ENCODE assay signal across 8 cellular contexts in the genomic region with DNA sequence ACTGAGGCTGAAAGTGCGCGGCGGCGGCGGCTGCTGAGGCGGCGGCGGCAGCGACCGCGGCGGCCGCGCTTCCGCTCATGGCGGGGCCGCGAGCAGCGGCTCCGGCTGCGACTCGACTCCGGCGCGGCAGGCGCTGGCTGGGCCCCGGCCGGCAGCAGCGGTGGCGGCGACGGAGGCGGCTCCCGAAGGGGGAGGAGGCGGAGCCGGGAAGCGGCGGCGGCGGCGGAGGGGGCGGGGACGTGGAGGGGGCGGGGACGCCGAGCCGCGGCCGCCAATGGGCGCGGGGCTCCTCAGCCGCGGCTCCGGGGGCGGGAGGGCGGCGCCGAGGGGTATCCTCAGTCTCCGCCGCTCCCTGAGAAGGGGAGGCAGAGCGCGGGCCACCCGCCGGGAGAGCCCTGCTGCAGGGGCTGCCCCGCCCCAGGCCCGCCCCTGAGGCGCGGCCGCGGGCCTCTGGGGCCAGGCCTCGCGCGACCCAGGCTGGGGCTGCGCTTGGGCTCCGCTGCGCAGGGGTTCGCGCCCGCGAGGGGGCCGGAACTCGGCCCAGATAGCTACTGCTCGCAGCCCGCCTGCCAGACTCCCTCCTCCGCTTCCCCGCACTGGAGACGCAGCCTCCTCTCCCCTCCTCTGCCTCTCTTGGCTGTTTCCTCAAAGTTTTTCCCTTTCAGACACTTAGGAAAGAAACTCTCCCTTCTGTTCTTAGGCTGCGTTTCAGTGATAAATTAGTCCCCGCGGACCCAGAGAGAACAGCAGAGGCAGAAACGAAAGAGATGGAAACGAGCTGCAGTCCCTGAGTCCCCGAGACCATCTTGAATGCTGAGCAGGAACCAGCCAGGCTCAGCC.
DNase-seq lines count a peak whose midpoint lies in the region; ATAC-seq and TF ChIP-seq lines count a peak whose summit lies in the region.

No MANE protein-coding gene starts in this region.

- H3K4me1 Mint-ChIP-seq in brain: peaks cover 56% of the 10 kb centered on the region

- H3K27me3 ChIP-seq in iPS-18a (ENCODE audit: control insufficient read depth, insufficient read depth, low read length) (no peaks in the 10 kb centered on the region), skeletal muscle satellite cell (ENCODE audit: control insufficient read depth, insufficient read depth, low read length) (no peaks in the 10 kb centered on the region)

- peaks cover 0 to 2% (median 0%) of the 10 kb centered on the region in 5 experiments for H3K9me3 Mint-ChIP-seq in brain

- no peak for TF ChIP-seq CTCF in brain (conservative IDR thresholded peaks at IDR 0.05)

- H3K9me3 ChIP-seq in iPS-18a (ENCODE audit: control insufficient read depth, low read depth, low read length) (no peaks in the 10 kb centered on the region), skeletal muscle satellite cell (replicated peaks; ENCODE audit: low read length) (no peaks in the 10 kb centered on the region)

- H3K36me3 ChIP-seq in iPS-18a (ENCODE audit: control insufficient read depth, low read depth, low read length) (peaks cover 2% of the 10 kb centered on the region), skeletal muscle satellite cell (ENCODE audit: insufficient read depth, low read length) (no peaks in the 10 kb centered on the region)

- H3K4me1 ChIP-seq in iPS-18a (ENCODE audit: control insufficient read depth, low read depth, low read length): peaks cover 38% of the 10 kb centered on the region
- H3K4me1 ChIP-seq in skeletal muscle satellite cell (ENCODE audit: control insufficient read depth, insufficient read depth, low read length): peaks cover 20% of the 10 kb centered on the region

- peak overlapping the region; percentile 97 to 99 (median 97) for H3K27ac Mint-ChIP-seq in brain

- H3K27me3 Mint-ChIP-seq in brain: no peaks in the 10 kb centered on the region

- no peaks in the 10 kb centered on the region for H3K36me3 Mint-ChIP-seq in brain

- peak overlapping the region; percentile 94 to 99 (median 97) for H3K4me3 Mint-ChIP-seq in brain

- ATAC-seq in GM18520 (IDR thresholded peaks at IDR 0.05; ENCODE audit: unreplicated experiment): peak; percentile 81
- ATAC-seq in HG03060 (IDR thresholded peaks at IDR 0.05; ENCODE audit: low read depth, unreplicated experiment): peak; percentile 56

- H3K9ac ChIP-seq in iPS-18a (ENCODE audit: low read length) (peak overlapping the region; percentile 70), skeletal muscle satellite cell (ENCODE audit: low read depth, low read length) (peak overlapping the region; percentile 96)

- peak overlapping the region; percentile 73 for H3K27ac ChIP-seq in iPS-18a (ENCODE audit: low read length)

- DNase-seq in 8988T (peak; percentile 75), NCI-H2107 treated with DMSO at 0.1 percent for 48 hours (lab: John Stamatoyannopoulos, UW; ENCODE audit: unreplicated experiment) (peak; percentile 65), UCSD-AML1 (lab: John Stamatoyannopoulos, UW; ENCODE audit: unreplicated experiment) (peak; percentile 97)

- H3K4me3 ChIP-seq in iPS-18a (ENCODE audit: low read length): peak overlapping the region; percentile 67
- H3K4me3 ChIP-seq in skeletal muscle satellite cell (ENCODE audit: low read length): peak overlapping the region; percentile 99

- H3K4me2 ChIP-seq in skeletal muscle satellite cell (ENCODE audit: low read length): peak overlapping the region; percentile 93

Comparison
In these comparisons a context has a peak if more than half of its experiments do, and no peak if none do; other contexts are left out.
1. Peak in every context shown above with its lines: DNase-seq, ATAC-seq, H3K4me3 ChIP-seq and H3K27ac ChIP-seq.